8 cellular contexts compared by ENCODE assay signal in the genomic region with DNA sequence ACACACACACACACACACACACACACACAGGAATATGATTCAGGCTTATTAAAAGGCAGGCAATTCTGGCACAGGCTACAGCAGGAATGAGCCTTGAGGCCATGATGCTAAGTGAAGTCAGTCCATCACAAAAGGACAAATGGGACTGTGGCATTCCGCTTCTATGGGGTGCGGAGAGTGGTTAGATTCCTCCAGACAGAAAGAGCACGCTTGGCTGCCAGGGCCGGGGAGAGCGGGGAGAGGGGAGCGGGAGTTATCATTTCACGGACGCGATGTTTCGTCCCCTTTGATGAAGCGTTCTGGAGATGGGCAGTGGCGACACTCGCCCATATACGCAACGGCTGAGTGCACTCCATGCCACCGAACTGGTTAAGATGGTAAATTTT.
A peak's percentile ranks its signal among the peaks of the same experiment; 100 is the strongest.
DNase-seq lines count a peak whose midpoint lies in the region; ATAC-seq lines count a peak whose summit lies in the region.

No MANE protein-coding gene starts in this region.

- ATAC-seq in GM21528 (IDR thresholded peaks at IDR 0.05; ENCODE audit: low FRiP score, unreplicated experiment): peak; percentile 21

- H3K27ac ChIP-seq in cingulate gyrus (ENCODE audit: low read depth, low read length) (peak overlapping the region; percentile 65), layer of hippocampus (ENCODE audit: low read depth, low read length) (peak overlapping the region; percentile 75), stomach smooth muscle (ENCODE audit: low read length) (peak overlapping the region; percentile 84)

- H3K36me3 ChIP-seq in stomach smooth muscle (ENCODE audit: control insufficient read depth in 2 of 2, insufficient read depth in 2 of 2, low read length in 2 of 2): no peaks in the 10 kb centered on the region

- peaks cover 0 to 7% of the 10 kb centered on the region in 2 donors for H3K9me3 ChIP-seq in stomach smooth muscle (ENCODE audit: control insufficient read depth in 2 of 2, low read length in 2 of 2)

- no peaks in the 10 kb centered on the region for H3K27me3 ChIP-seq in layer of hippocampus (ENCODE audit: control insufficient read depth, insufficient read depth, low read length)
- no peaks in the 10 kb centered on the region for H3K27me3 ChIP-seq in stomach smooth muscle (ENCODE audit: control insufficient read depth in 1 of 2, insufficient read depth in 2 of 2, low read length in 2 of 2)

- H3K4me3 ChIP-seq in stomach smooth muscle (ENCODE audit: low read length in 2 of 2): peak overlapping the region; percentile 80 to 83

- H3K4me1 ChIP-seq in stomach smooth muscle (ENCODE audit: control insufficient read depth, insufficient read depth, low read length): peaks cover 11% of the 10 kb centered on the region

- DNase-seq in EH (ENCODE audit: low read depth) (peak; percentile 70), NCI-H2227 treated with DMSO at 0.1 percent for 48 hours (lab: John Stamatoyannopoulos, UW) (peak; percentile 24), Kasumi-1 (lab: John Stamatoyannopoulos, UW) (no peak), NAMALWA (ENCODE audit: low spot score) (no peak)

- H3K9ac ChIP-seq in stomach smooth muscle (ENCODE audit: low read length in 2 of 2): peak overlapping the region; percentile 86 to 89

Comparison
In these comparisons a context has a peak if more than half of its experiments do, and no peak if none do; other contexts are left out.
1. DNase-seq: peak in EH (single experiment) and NCI-H2227 treated with DMSO at 0.1 percent for 48 hours (single experiment); none in Kasumi-1 (0 of 2) and NAMALWA (single experiment).
2. Peak in every context shown above with its lines, with median percentiles within 50 percentile points of each other: H3K27ac ChIP-seq.